8 cellular contexts compared by ENCODE assay signal in genomic region chr9:112348257-112348992, GRCh38. TPM values are rescaled to one million over a fixed set of nuclear protein-coding genes. Genes with fewer than 3 reads are reported as not detected.
DNase-seq lines count a peak whose midpoint lies in the region; ATAC-seq and TF ChIP-seq lines count a peak whose summit lies in the region.

No MANE protein-coding gene starts in this region.

- DNase-seq in Calu3, result peak; percentile 66
- DNase-seq in NCI-H2029 treated with DMSO at 0.1 percent for 48 hours (lab: John Stamatoyannopoulos, UW), result peak; percentile 61
- peak; percentile 85 for DNase-seq in activated T-cell treated with anti-CD3 and anti-CD28 coated beads, Interleukin-2, amount 50 U/mL, for 48 hours
- DNase-seq in esophagus squamous epithelium (lab: John Stamatoyannopoulos, UW), result no peak
- peak; percentile 43 to 75 (median 66) for DNase-seq in naive thymus-derived CD4-positive, alpha-beta T cell
- peak; percentile 65 to 66 for DNase-seq in stimulated activated CD8-positive, alpha-beta memory T cell treated with anti-CD3 and anti-CD28 coated beads, Interleukin-7, amount 100 ng/mL, for 4 hours (ENCODE audit: low read depth in 2 of 2)
- DNase-seq in NCI-H82 (lab: John Stamatoyannopoulos, UW), result no peak

- intact Hi-C loops in Calu3 (cut with micrococcal nuclease; ENCODE audit: unreplicated experiment), result no loop called here
- intact Hi-C loops in esophagus squamous epithelium (cut with DNase I), result no loop called here
- intact Hi-C loops in naive thymus-derived CD4-positive, alpha-beta T cell (cut with micrococcal nuclease), result loop anchor here in 1 of 2 donors (1.0 kb wide), 1 partner anchor 14 kb away; no protein-coding TSS in a partner anchor

- peak overlapping the region; percentile 83 for H3K27ac Mint-ChIP-seq in Calu3 (ENCODE audit: unreplicated experiment)
- peak overlapping the region; percentile 6 to 87 (median 72) for H3K27ac Mint-ChIP-seq in naive thymus-derived CD4-positive, alpha-beta T cell

- H3K4me3 ChIP-seq in esophagus squamous epithelium, result peak overlapping the region; percentile 9 to 67 (median 42)
- peak overlapping the region; percentile 19 for H3K4me3 ChIP-seq in naive thymus-derived CD4-positive, alpha-beta T cell (ENCODE audit: low read length)

- TF ChIP-seq CTCF in Calu3 (IDR thresholded peaks at IDR 0.05; ENCODE audit: unreplicated experiment), result no peak
- TF ChIP-seq CTCF in esophagus squamous epithelium (IDR thresholded peaks at IDR 0.05), result peak in 1 of 6 experiments; percentile 9

- H3K27me3 Mint-ChIP-seq in Calu3 (ENCODE audit: unreplicated experiment), result no peaks in the 10 kb centered on the region
- H3K27me3 Mint-ChIP-seq in naive thymus-derived CD4-positive, alpha-beta T cell, result peaks cover 0 to 2% (median 0%) of the 10 kb centered on the region in 5 donors

- peak; percentile 63 for ATAC-seq in naive thymus-derived CD4-positive, alpha-beta T cell
- no peak for ATAC-seq in GM18498 (IDR thresholded peaks at IDR 0.05; ENCODE audit: unreplicated experiment)

- POLR2A ChIA-PET in naive thymus-derived CD4-positive, alpha-beta T cell (lab: Charles Lee), result no interaction called here

- H3K36me3 ChIP-seq in esophagus squamous epithelium, result no peaks in the 10 kb centered on the region
- no peaks in the 10 kb centered on the region for H3K36me3 ChIP-seq in naive thymus-derived CD4-positive, alpha-beta T cell (ENCODE audit: control insufficient read depth in 2 of 3, insufficient read depth in 3 of 3, low read length in 3 of 3)

- H3K27ac ChIP-seq in esophagus squamous epithelium, result peak overlapping the region; percentile 51 to 82 (median 66)
- no peak overlapping the region for H3K27ac ChIP-seq in naive thymus-derived CD4-positive, alpha-beta T cell (ENCODE audit: low read depth, low read length)

- 23% methylated on average over 19 of the region's 19 CpGs for WGBS in esophagus squamous epithelium, 2 donors

- no TSS peak for BruUV-seq in Calu3 (replicated peaks; lab: Mats Ljungman, UMichigan)

- no peaks in the 10 kb centered on the region for H3K9me3 ChIP-seq in esophagus squamous epithelium
- no peaks in the 10 kb centered on the region for H3K9me3 ChIP-seq in naive thymus-derived CD4-positive, alpha-beta T cell (ENCODE audit: control insufficient read depth in 2 of 3, low read length in 3 of 3)

- H3K9me3 Mint-ChIP-seq in Calu3 (ENCODE audit: low read depth, unreplicated experiment), result no peaks in the 10 kb centered on the region
- peaks cover 0 to 6% (median 0%) of the 10 kb centered on the region in 11 donors for H3K9me3 Mint-ChIP-seq in naive thymus-derived CD4-positive, alpha-beta T cell

- peak overlapping the region; percentile 66 for H3K4me3 Mint-ChIP-seq in Calu3 (ENCODE audit: low read depth, unreplicated experiment)
- H3K4me3 Mint-ChIP-seq in naive thymus-derived CD4-positive, alpha-beta T cell, result peak overlapping the region; percentile 54 to 83 (median 80)

- H3K4me1 ChIP-seq in esophagus squamous epithelium, result peaks cover 5 to 16% (median 10%) of the 10 kb centered on the region in 3 donors
- peaks cover 0 to 3% of the 10 kb centered on the region in 2 donors for H3K4me1 ChIP-seq in naive thymus-derived CD4-positive, alpha-beta T cell (ENCODE audit: control insufficient read depth in 2 of 2, insufficient read depth in 2 of 2, low read length in 2 of 2)

- H3K36me3 Mint-ChIP-seq in Calu3 (ENCODE audit: insufficient read depth, unreplicated experiment), result peaks cover 11% of the 10 kb centered on the region
- peaks cover 0 to 5% (median 0%) of the 10 kb centered on the region in 5 donors for H3K36me3 Mint-ChIP-seq in naive thymus-derived CD4-positive, alpha-beta T cell

- TF ChIP-seq POLR2A in esophagus squamous epithelium (IDR thresholded peaks at IDR 0.05), result no peak

- H3K27me3 ChIP-seq in esophagus squamous epithelium, result no peaks in the 10 kb centered on the region
- no peaks in the 10 kb centered on the region for H3K27me3 ChIP-seq in naive thymus-derived CD4-positive, alpha-beta T cell (ENCODE audit: control insufficient read depth in 2 of 2, insufficient read depth in 2 of 2, low read length in 2 of 2)

- H3K4me1 Mint-ChIP-seq in Calu3 (ENCODE audit: low read depth, unreplicated experiment), result peaks cover 12% of the 10 kb centered on the region
- H3K4me1 Mint-ChIP-seq in naive thymus-derived CD4-positive, alpha-beta T cell, result peaks cover 7 to 18% (median 13%) of the 10 kb centered on the region in 7 donors

- CTCF ChIA-PET in Calu3 (lab: Charles Lee), result no interaction called here
- CTCF ChIA-PET in naive thymus-derived CD4-positive, alpha-beta T cell (lab: Charles Lee), result no interaction called here

RNA-seq across cellular contexts. Expression of gene PTBP3, which starts 15.0 kb away (rescaled TPM):
- 73.1 and 80.8 TPM in 2 replicates for total RNA-seq in Calu3 (2022)
- total RNA-seq in esophagus squamous epithelium, result 100 to 1,000 TPM in 2 of 4 donors, 10 to 100 TPM in 2; 71.9 to 113 (median 88.8) TPM
- total RNA-seq in naive thymus-derived CD4-positive, alpha-beta T cell, result 100 to 1,000 TPM in 4 of 5 experiments, 10 to 100 TPM in 1; 99.2 to 148 (median 124) TPM
- polyA plus RNA-seq in naive thymus-derived CD4-positive, alpha-beta T cell, result 10 to 100 TPM; 28.8 to 39.8 TPM

RNA-seq across cellular contexts. Expression of gene HSDL2, which starts 31.5 kb away (rescaled TPM):
- 24.4 and 27.3 TPM in 2 replicates for total RNA-seq in Calu3 (2022)
- total RNA-seq in esophagus squamous epithelium, result 10 to 100 TPM; 18.5 to 49.4 (median 36.0) TPM
- 10 to 100 TPM in 4 of 5 experiments, 1 to 10 TPM in 1; 9.2 to 24.6 (median 15.3) TPM for total RNA-seq in naive thymus-derived CD4-positive, alpha-beta T cell
- 10 to 100 TPM; 15.6 to 23.1 TPM for polyA plus RNA-seq in naive thymus-derived CD4-positive, alpha-beta T cell

Comparison
In these comparisons a context has a peak if more than half of its experiments do, and no peak if none do; other contexts are left out.
1. DNase-seq: peak in Calu3 (single experiment), NCI-H2029 treated with DMSO at 0.1 percent for 48 hours (single experiment), activated T-cell treated with anti-CD3 and anti-CD28 coated beads, Interleukin-2, amount 50 U/mL, for 48 hours (2 of 2), naive thymus-derived CD4-positive, alpha-beta T cell (9 of 9) and stimulated activated CD8-positive, alpha-beta memory T cell treated with anti-CD3 and anti-CD28 coated beads, Interleukin-7, amount 100 ng/mL, for 4 hours (2 of 2); none in esophagus squamous epithelium (single experiment) and NCI-H82 (single experiment).